Comparison of ENCODE assay signal across 1 cellular context in genomic region chr1:45272267-45272666, GRCh38. TPM values are rescaled to one million over a fixed set of nuclear protein-coding genes. Genes with fewer than 3 reads are reported as not detected.
"Had no signal": no experiment of that assay in that cellular context is flagged by ENCODE, and none has a peak within 500 bp of the region (broad histone marks: within the 10 kb centered on the region; RNA-seq: fewer than 3 reads in every experiment).

No MANE protein-coding gene starts in this region.

RNA-seq across cellular contexts. Expression of gene HPDL, which starts 54.4 kb away (rescaled TPM):
- total RNA-seq: ascending aorta had no signal
